9 cellular contexts compared by ENCODE assay signal in genomic region chr10:102502029-102502336, GRCh38. TPM values are rescaled to one million over a fixed set of nuclear protein-coding genes. Genes with fewer than 3 reads are reported as not detected.
A peak's percentile ranks its signal among the peaks of the same experiment; 100 is the strongest.
DNase-seq lines count a peak whose midpoint lies in the region; ATAC-seq and TF ChIP-seq lines count a peak whose summit lies in the region.
"Had no signal": no experiment of that assay in that cellular context is flagged by ENCODE, and none has a peak within 500 bp of the region (broad histone marks: within the 10 kb centered on the region; RNA-seq: fewer than 3 reads in every experiment).

No MANE protein-coding gene starts in this region.

- intact Hi-C loops in left lung (cut with DNase I): loop anchor here in 1 of 2 donors (10.0 kb wide), 1 partner anchor 83 kb away; no protein-coding TSS in a partner anchor

- H3K4me1 ChIP-seq in left lung: peaks cover 36 to 77% of the 10 kb centered on the region in 2 donors

- H3K4me3 ChIP-seq in left lung: peak overlapping the region; percentile 92 to 97

- H3K36me3 ChIP-seq in left lung: peaks cover 0 to 2% of the 10 kb centered on the region in 2 donors

- no peak for TF ChIP-seq CTCF in left lung (IDR thresholded peaks at IDR 0.05)

- peaks cover 37% of the 10 kb centered on the region for H3K4me1 Mint-ChIP-seq in activated CD4-positive, alpha-beta T cell treated with anti-CD3 and anti-CD28 coated beads, Interleukin-2, amount 10 ng/mL, durations not matched to agents 7 days and 5 days

- no peaks in the 10 kb centered on the region for H3K27me3 Mint-ChIP-seq in activated CD4-positive, alpha-beta T cell treated with anti-CD3 and anti-CD28 coated beads, Interleukin-2, amount 10 ng/mL, durations not matched to agents 7 days and 5 days
- H3K27me3 Mint-ChIP-seq: activated naive CD4-positive, alpha-beta T cell treated with anti-CD3 and anti-CD28 coated beads, Interleukin-2, amount 50 U/mL, for 24 hours had no signal

- no peaks in the 10 kb centered on the region for H3K9me3 ChIP-seq in left lung

- no peaks in the 10 kb centered on the region for H3K9me3 Mint-ChIP-seq in activated CD4-positive, alpha-beta T cell treated with anti-CD3 and anti-CD28 coated beads, Interleukin-2, amount 10 ng/mL, durations not matched to agents 7 days and 5 days
- H3K9me3 Mint-ChIP-seq: activated naive CD4-positive, alpha-beta T cell treated with anti-CD3 and anti-CD28 coated beads, Interleukin-2, amount 50 U/mL, for 24 hours had no signal

- CTCF ChIA-PET in activated CD4-positive, alpha-beta T cell treated with anti-CD3 and anti-CD28 coated beads, Interleukin-2, amount 10 ng/mL, durations not matched to agents 7 days and 5 days (lab: Charles Lee): interaction anchor here (0.6 to 3.8 kb wide), 7 partner anchors 16 to 111 kb away, joined by 3 to 36 read pairs (median 7); partner anchors contain the start of gene C10orf95

- H3K27ac Mint-ChIP-seq in activated CD4-positive, alpha-beta T cell treated with anti-CD3 and anti-CD28 coated beads, Interleukin-2, amount 10 ng/mL, durations not matched to agents 7 days and 5 days: no peak overlapping the region
- H3K27ac Mint-ChIP-seq: activated naive CD4-positive, alpha-beta T cell treated with anti-CD3 and anti-CD28 coated beads, Interleukin-2, amount 50 U/mL, for 24 hours had no signal

- POLR2A ChIA-PET in activated CD4-positive, alpha-beta T cell treated with anti-CD3 and anti-CD28 coated beads, Interleukin-2, amount 10 ng/mL, durations not matched to agents 7 days and 5 days (lab: Charles Lee): interaction anchor here (0.6 kb wide), 1 partner anchor 30 kb away, joined by 6 read pairs; no protein-coding TSS in a partner anchor

- peak overlapping the region; percentile 85 to 91 for H3K27ac ChIP-seq in left lung

- peaks cover 12% of the 10 kb centered on the region for H3K36me3 Mint-ChIP-seq in activated CD4-positive, alpha-beta T cell treated with anti-CD3 and anti-CD28 coated beads, Interleukin-2, amount 10 ng/mL, durations not matched to agents 7 days and 5 days (ENCODE audit: low read depth)
- H3K36me3 Mint-ChIP-seq: activated naive CD4-positive, alpha-beta T cell treated with anti-CD3 and anti-CD28 coated beads, Interleukin-2, amount 50 U/mL, for 24 hours had no signal

- no peak overlapping the region for H3K4me3 Mint-ChIP-seq in activated CD4-positive, alpha-beta T cell treated with anti-CD3 and anti-CD28 coated beads, Interleukin-2, amount 10 ng/mL, durations not matched to agents 7 days and 5 days
- H3K4me3 Mint-ChIP-seq: activated naive CD4-positive, alpha-beta T cell treated with anti-CD3 and anti-CD28 coated beads, Interleukin-2, amount 50 U/mL, for 24 hours had no signal

- ATAC-seq in GM19395 (IDR thresholded peaks at IDR 0.05; ENCODE audit: unreplicated experiment) (peak; percentile 73), HG03520 (IDR thresholded peaks at IDR 0.05; ENCODE audit: unreplicated experiment) (peak; percentile 62), left lung (peak; percentile 82)

- H3K27me3 ChIP-seq in left lung: no peaks in the 10 kb centered on the region

- DNase-seq in C1 segment of cervical spinal cord (lab: John Stamatoyannopoulos, UW): peak; percentile 84 to 100 (median 98)
- peak; percentile 89 for DNase-seq in NCI-H526 treated with DMSO at 0.1 percent for 48 hours (lab: John Stamatoyannopoulos, UW)
- DNase-seq in activated CD4-positive, alpha-beta T cell treated with anti-CD3 and anti-CD28 coated beads, Interleukin-2, amount 10 ng/mL, durations not matched to agents 7 days and 5 days: peak; percentile 99
- peak; percentile 99 for DNase-seq in dermis microvascular lymphatic vessel endothelial cell (ENCODE audit: low read depth in 2 of 2)
- peak; percentile 98 to 100 for DNase-seq in left lung
- DNase-seq in stimulated activated CD4-positive, alpha-beta T cell treated with anti-CD3 and anti-CD28 coated beads, Interleukin-2, amount 100 ng/mL, for 4 hours (ENCODE audit: low read depth): peak; percentile 97

RNA-seq across cellular contexts. Expression of gene ACTR1A, which starts 0.5 kb away (rescaled TPM):
- 10 to 100 TPM; 76.1 to 84.5 TPM for total RNA-seq in activated CD4-positive, alpha-beta T cell treated with anti-CD3 and anti-CD28 coated beads, Interleukin-2, amount 10 ng/mL, durations not matched to agents 7 days and 5 days
- total RNA-seq in dermis microvascular lymphatic vessel endothelial cell: 143 and 183 TPM in 2 replicates
- total RNA-seq in left lung: 100 to 1,000 TPM; 104 to 122 TPM

RNA-seq across cellular contexts. Expression of gene SUFU, which starts 1.8 kb away (rescaled TPM):
- 10 to 100 TPM; 13.4 to 14.2 TPM for total RNA-seq in activated CD4-positive, alpha-beta T cell treated with anti-CD3 and anti-CD28 coated beads, Interleukin-2, amount 10 ng/mL, durations not matched to agents 7 days and 5 days
- total RNA-seq in dermis microvascular lymphatic vessel endothelial cell (3.1 and 6.4 TPM in 2 replicates), left lung (10 to 100 TPM; 13.4 to 15.2 TPM)

RNA-seq across cellular contexts. Expression of gene C10orf95, which starts 50.6 kb away (rescaled TPM):
- total RNA-seq in activated CD4-positive, alpha-beta T cell treated with anti-CD3 and anti-CD28 coated beads, Interleukin-2, amount 10 ng/mL, durations not matched to agents 7 days and 5 days: under 1 TPM in 1 of 2 experiments, not detected in 1; 0.17 TPM
- total RNA-seq in dermis microvascular lymphatic vessel endothelial cell: under 0.01 TPM in 1 of 2 replicates, not detected in the other
- total RNA-seq in left lung: 1 to 10 TPM; 5.6 to 7.3 TPM

Comparison
In these comparisons a context has a peak if more than half of its experiments do, and no peak if none do; other contexts are left out.
1. Peak in every context shown above with its lines: DNase-seq, ATAC-seq, H3K4me3 ChIP-seq and H3K27ac ChIP-seq.